ENCODE assay signal across 10 cellular contexts in genomic region chr11:130765951-130766649, GRCh38.
DNase-seq lines count a peak whose midpoint lies in the region; ATAC-seq, FAIRE-seq and TF ChIP-seq lines count a peak whose summit lies in the region.
"Had no signal": no experiment of that assay in that cellular context is flagged by ENCODE, and none has a peak within 500 bp of the region (broad histone marks: within the 10 kb centered on the region; RNA-seq: fewer than 3 reads in every experiment).

No MANE protein-coding gene starts in this region.

- no peak for FAIRE-seq in RCC 7860 (lab: Jason Lieb, UNC)

- H3K4me3 ChIP-seq in AG10803 (ENCODE audit: low read length) (no peak overlapping the region), Panc1 (ENCODE audit: low read depth in 2 of 2, low read length in 2 of 2) (no peak overlapping the region), psoas muscle (no peak overlapping the region)

- H3K9me3 ChIP-seq in Panc1 (ENCODE audit: control insufficient read depth, insufficient read depth, low read depth, low read length) (no peaks in the 10 kb centered on the region), psoas muscle (no peaks in the 10 kb centered on the region)

- in situ Hi-C loops in Panc1 (cut with HindIII; ENCODE audit: low pct_unique_long_range_greater_than_20kb, low sequenced_read_pairs), result no loop called here

- POLR2A ChIA-PET in Panc1 (lab: Charles Lee), result no interaction called here

- H3K27ac ChIP-seq in Panc1 (ENCODE audit: low read length) (peak overlapping the region; percentile 44; the same call in 1 of the 2 replicates), psoas muscle (no peak overlapping the region), foreskin keratinocyte (no peak overlapping the region)

- 70 to 72% (median 70%) methylated on average over 5 of the region's 5 CpGs for WGBS in psoas muscle, 3 donors

- H3K27me3 ChIP-seq in Panc1 (ENCODE audit: control insufficient read depth, insufficient read depth, low read length) (no peaks in the 10 kb centered on the region), psoas muscle (ENCODE audit: insufficient read depth in 3 of 3, low read length in 2 of 3) (no peaks in the 10 kb centered on the region), foreskin keratinocyte (peaks cover 18% of the 10 kb centered on the region)

- TF ChIP-seq CTCF in AG10803 (conservative IDR thresholded peaks at IDR 0.05; ENCODE audit: low read length), result no peak
- TF ChIP-seq CTCF in Panc1 (IDR thresholded peaks at IDR 0.05), result no peak
- no peak for TF ChIP-seq CTCF in psoas muscle (IDR thresholded peaks at IDR 0.05)
- TF ChIP-seq CTCF in foreskin keratinocyte (conservative IDR thresholded peaks at IDR 0.05), result no peak

- H3K36me3 ChIP-seq in Panc1 (ENCODE audit: control insufficient read depth, insufficient read depth, low read length) (no peaks in the 10 kb centered on the region), psoas muscle (ENCODE audit: insufficient read depth in 1 of 2, low read depth in 1 of 2) (no peaks in the 10 kb centered on the region)

- H3K4me1 ChIP-seq in Panc1 (ENCODE audit: control insufficient read depth, insufficient read depth, low read length), result peaks cover 10% of the 10 kb centered on the region; the same call in 1 of the 2 replicates
- no peaks in the 10 kb centered on the region for H3K4me1 ChIP-seq in psoas muscle
- no peaks in the 10 kb centered on the region for H3K4me1 ChIP-seq in foreskin keratinocyte

- DNase-seq in AG10803 (ENCODE audit: low read depth) (peak; percentile 52), Panc1 (ENCODE audit: low read depth, low spot score) (no peak), psoas muscle (no peak), occipital lobe (lab: John Stamatoyannopoulos, UW) (no peak), foreskin keratinocyte (no peak), RCC 7860 (ENCODE audit: low spot score) (no peak)
- DNase-seq: naive thymus-derived CD4-positive, alpha-beta T cell; stimulated activated CD4-positive, alpha-beta T cell treated with anti-CD3 and anti-CD28 coated beads, Interleukin-4, amount 100 ng/mL, for 24 hours had no signal

- BruUV-seq in Panc1 (replicated peaks; lab: Mats Ljungman, UMichigan), result no TSS peak

- CTCF ChIA-PET in Panc1 (lab: Charles Lee), result no interaction called here

- ATAC-seq in GM19035 (IDR thresholded peaks at IDR 0.05; ENCODE audit: unreplicated experiment) (peak; percentile 72), HG02852 (IDR thresholded peaks at IDR 0.05; ENCODE audit: unreplicated experiment) (peak; percentile 74), Panc1 (no peak), psoas muscle (no peak), foreskin keratinocyte (no peak)
- ATAC-seq: naive thymus-derived CD4-positive, alpha-beta T cell had no signal

- intact Hi-C loops in Panc1 (cut with micrococcal nuclease; ENCODE audit: unreplicated experiment), result no loop called here
- intact Hi-C loops in psoas muscle (cut with DNase I), result no loop called here

Comparison
In these comparisons a context has a peak if more than half of its experiments do, and no peak if none do; other contexts are left out.
1. ATAC-seq: peak in GM19035 (single experiment) and HG02852 (single experiment); none in Panc1 (single experiment), psoas muscle (0 of 4) and foreskin keratinocyte (single experiment).